ENCODE assay signal across 2 cellular contexts in the genomic region with DNA sequence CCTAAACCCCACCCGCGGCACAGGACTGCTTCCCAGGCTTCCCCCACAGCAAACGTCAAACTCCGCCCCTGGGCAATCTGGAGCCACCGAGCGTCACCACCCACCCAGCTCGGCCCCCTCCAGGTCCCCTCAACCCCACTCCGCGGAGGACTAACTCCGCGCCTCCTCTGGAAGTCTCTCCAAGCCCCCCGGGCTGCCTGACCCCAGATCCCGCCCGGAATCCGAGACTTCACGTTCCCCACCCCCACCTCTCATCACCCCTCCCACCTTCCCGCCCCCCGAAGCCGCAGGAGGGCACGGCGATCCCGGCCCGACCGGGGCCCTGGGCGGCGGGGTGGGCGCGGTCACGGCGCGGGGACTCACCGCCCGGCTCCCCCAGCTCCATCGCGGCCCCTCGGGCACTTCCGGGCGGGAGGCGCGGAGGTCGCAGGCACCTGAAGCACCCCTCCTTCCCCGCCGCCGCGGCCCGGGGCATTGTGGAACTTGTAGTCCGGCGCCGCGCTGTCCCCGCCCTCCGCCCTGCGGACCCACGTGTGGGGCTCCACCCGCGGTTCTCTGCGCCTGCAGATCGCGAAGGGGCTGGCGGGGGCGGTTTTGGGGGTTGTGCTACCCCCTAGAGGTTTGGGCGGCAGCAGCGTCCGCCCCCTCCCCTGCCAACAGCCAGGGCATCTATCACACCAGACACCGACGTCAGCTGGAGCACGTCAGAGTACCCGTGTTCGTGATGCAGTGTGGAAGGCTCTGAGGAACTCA.
TF ChIP-seq lines count a peak whose summit lies in the region.

A gene with protein sequence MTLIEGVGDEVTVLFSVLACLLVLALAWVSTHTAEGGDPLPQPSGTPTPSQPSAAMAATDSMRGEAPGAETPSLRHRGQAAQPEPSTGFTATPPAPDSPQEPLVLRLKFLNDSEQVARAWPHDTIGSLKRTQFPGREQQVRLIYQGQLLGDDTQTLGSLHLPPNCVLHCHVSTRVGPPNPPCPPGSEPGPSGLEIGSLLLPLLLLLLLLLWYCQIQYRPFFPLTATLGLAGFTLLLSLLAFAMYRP (minus strand): TSS at position 423 of the 753 bp plus-strand sequence. CDS start 930 bp downstream, outside the sequence.

TF ChIP-seq in HEK293, 187 proteins besides CTCF, POLR2A, EP300 and RAD21 (continued from another document and continues in another):
- TF ChIP-seq, protein P1, sequence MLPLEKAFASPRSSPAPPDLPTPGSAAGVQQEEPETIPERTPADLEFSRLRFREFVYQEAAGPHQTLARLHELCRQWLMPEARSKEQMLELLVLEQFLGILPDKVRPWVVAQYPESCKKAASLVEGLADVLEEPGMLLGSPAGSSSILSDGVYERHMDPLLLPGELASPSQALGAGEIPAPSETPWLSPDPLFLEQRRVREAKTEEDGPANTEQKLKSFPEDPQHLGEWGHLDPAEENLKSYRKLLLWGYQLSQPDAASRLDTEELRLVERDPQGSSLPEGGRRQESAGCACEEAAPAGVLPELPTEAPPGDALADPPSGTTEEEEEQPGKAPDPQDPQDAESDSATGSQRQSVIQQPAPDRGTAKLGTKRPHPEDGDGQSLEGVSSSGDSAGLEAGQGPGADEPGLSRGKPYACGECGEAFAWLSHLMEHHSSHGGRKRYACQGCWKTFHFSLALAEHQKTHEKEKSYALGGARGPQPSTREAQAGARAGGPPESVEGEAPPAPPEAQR (tag by site-specific recombination; IDR thresholded peaks at IDR 0.05) = no peak
- no peak for TF ChIP-seq HOXA7 (CRISPR knock-in tag; IDR thresholded peaks at IDR 0.05; ENCODE audit: borderline replicate concordance)
- no peak for TF ChIP-seq ZNF23 (tag by site-specific recombination; IDR thresholded peaks at IDR 0.05; ENCODE audit: borderline replicate concordance)
- no peak for TF ChIP-seq TCF7L2 (IDR thresholded peaks at IDR 0.05; ENCODE audit: borderline replicate concordance, low read depth, low read length)
- TF ChIP-seq ZNF248 (tag by site-specific recombination; IDR thresholded peaks at IDR 0.05) = no peak
- TF ChIP-seq, protein P2, sequence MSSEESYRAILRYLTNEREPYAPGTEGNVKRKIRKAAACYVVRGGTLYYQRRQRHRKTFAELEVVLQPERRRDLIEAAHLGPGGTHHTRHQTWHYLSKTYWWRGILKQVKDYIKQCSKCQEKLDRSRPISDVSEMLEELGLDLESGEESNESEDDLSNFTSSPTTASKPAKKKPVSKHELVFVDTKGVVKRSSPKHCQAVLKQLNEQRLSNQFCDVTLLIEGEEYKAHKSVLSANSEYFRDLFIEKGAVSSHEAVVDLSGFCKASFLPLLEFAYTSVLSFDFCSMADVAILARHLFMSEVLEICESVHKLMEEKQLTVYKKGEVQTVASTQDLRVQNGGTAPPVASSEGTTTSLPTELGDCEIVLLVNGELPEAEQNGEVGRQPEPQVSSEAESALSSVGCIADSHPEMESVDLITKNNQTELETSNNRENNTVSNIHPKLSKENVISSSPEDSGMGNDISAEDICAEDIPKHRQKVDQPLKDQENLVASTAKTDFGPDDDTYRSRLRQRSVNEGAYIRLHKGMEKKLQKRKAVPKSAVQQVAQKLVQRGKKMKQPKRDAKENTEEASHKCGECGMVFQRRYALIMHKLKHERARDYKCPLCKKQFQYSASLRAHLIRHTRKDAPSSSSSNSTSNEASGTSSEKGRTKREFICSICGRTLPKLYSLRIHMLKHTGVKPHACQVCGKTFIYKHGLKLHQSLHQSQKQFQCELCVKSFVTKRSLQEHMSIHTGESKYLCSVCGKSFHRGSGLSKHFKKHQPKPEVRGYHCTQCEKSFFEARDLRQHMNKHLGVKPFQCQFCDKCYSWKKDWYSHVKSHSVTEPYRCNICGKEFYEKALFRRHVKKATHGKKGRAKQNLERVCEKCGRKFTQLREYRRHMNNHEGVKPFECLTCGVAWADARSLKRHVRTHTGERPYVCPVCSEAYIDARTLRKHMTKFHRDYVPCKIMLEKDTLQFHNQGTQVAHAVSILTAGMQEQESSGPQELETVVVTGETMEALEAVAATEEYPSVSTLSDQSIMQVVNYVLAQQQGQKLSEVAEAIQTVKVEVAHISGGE (tag by site-specific recombination; conservative IDR thresholded peaks at IDR 0.05; ENCODE audit: low read depth) = peak; percentile 72
- TF ChIP-seq, protein P3, sequence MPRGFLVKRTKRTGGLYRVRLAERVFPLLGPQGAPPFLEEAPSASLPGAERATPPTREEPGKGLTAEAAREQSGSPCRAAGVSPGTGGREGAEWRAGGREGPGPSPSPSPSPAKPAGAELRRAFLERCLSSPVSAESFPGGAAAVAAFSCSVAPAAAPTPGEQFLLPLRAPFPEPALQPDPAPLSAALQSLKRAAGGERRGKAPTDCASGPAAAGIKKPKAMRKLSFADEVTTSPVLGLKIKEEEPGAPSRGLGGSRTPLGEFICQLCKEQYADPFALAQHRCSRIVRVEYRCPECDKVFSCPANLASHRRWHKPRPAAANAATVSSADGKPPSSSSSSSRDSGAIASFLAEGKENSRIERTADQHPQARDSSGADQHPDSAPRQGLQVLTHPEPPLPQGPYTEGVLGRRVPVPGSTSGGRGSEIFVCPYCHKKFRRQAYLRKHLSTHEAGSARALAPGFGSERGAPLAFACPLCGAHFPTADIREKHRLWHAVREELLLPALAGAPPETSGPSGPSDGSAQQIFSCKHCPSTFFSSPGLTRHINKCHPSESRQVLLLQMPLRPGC (tag by site-specific recombination; IDR thresholded peaks at IDR 0.05) = no peak
- peak; percentile 80 for TF ChIP-seq EGR2 (tag by site-specific recombination; IDR thresholded peaks at IDR 0.05; ENCODE audit: low read depth)
- no peak for TF ChIP-seq ZNF596 (tag by site-specific recombination; IDR thresholded peaks at IDR 0.05)
- TF ChIP-seq ZNF302 (tag by site-specific recombination; IDR thresholded peaks at IDR 0.05; ENCODE audit: low read depth) = no peak
- TF ChIP-seq ZNF626 (tag by site-specific recombination; IDR thresholded peaks at IDR 0.05) = no peak
- no peak for TF ChIP-seq ZNF2 (tag by site-specific recombination; IDR thresholded peaks at IDR 0.05)
- no peak for TF ChIP-seq ZNF157 (tag by site-specific recombination; IDR thresholded peaks at IDR 0.05)
- no peak for TF ChIP-seq ZNF610 (tag by site-specific recombination; IDR thresholded peaks at IDR 0.05; ENCODE audit: borderline replicate concordance)
- TF ChIP-seq KLF10 (tag by site-specific recombination; IDR thresholded peaks at IDR 0.05) = peak; percentile 68; the same call in 1 of the 2 replicates
- no peak for TF ChIP-seq ZNF221 (tag by site-specific recombination; IDR thresholded peaks at IDR 0.05; ENCODE audit: borderline replicate concordance)
- TF ChIP-seq ZNF677 (tag by site-specific recombination; IDR thresholded peaks at IDR 0.05) = no peak
- TF ChIP-seq ZNF747 (tag by site-specific recombination; IDR thresholded peaks at IDR 0.05) = no peak

TF ChIP-seq in K562, 482 proteins besides CTCF, POLR2A, EP300 and RAD21 (continued from another document and continues in another):
- TF ChIP-seq ESRRA (IDR thresholded peaks at IDR 0.05; ENCODE audit: borderline replicate concordance, low read depth) (peak; percentile 76; the same call in 1 of the 2 replicates), ZNF12 (CRISPR knock-in tag; IDR thresholded peaks at IDR 0.05) (no peak), SP1 (CRISPR knock-in tag; IDR thresholded peaks at IDR 0.05) (peak; percentile 59), TCF7L2 (IDR thresholded peaks at IDR 0.05; ENCODE audit: low read depth, low read length) (no peak), ZNF24 (IDR thresholded peaks at IDR 0.05) (no peak), C11orf30 (IDR thresholded peaks at IDR 0.05; ENCODE audit: low read depth) (no peak)
- TF ChIP-seq, protein P4, sequence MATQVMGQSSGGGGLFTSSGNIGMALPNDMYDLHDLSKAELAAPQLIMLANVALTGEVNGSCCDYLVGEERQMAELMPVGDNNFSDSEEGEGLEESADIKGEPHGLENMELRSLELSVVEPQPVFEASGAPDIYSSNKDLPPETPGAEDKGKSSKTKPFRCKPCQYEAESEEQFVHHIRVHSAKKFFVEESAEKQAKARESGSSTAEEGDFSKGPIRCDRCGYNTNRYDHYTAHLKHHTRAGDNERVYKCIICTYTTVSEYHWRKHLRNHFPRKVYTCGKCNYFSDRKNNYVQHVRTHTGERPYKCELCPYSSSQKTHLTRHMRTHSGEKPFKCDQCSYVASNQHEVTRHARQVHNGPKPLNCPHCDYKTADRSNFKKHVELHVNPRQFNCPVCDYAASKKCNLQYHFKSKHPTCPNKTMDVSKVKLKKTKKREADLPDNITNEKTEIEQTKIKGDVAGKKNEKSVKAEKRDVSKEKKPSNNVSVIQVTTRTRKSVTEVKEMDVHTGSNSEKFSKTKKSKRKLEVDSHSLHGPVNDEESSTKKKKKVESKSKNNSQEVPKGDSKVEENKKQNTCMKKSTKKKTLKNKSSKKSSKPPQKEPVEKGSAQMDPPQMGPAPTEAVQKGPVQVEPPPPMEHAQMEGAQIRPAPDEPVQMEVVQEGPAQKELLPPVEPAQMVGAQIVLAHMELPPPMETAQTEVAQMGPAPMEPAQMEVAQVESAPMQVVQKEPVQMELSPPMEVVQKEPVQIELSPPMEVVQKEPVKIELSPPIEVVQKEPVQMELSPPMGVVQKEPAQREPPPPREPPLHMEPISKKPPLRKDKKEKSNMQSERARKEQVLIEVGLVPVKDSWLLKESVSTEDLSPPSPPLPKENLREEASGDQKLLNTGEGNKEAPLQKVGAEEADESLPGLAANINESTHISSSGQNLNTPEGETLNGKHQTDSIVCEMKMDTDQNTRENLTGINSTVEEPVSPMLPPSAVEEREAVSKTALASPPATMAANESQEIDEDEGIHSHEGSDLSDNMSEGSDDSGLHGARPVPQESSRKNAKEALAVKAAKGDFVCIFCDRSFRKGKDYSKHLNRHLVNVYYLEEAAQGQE (CRISPR knock-in tag; IDR thresholded peaks at IDR 0.05; ENCODE audit: low read depth) = no peak; the same call in 1 of the 2 replicates
- TF ChIP-seq, protein P5, sequence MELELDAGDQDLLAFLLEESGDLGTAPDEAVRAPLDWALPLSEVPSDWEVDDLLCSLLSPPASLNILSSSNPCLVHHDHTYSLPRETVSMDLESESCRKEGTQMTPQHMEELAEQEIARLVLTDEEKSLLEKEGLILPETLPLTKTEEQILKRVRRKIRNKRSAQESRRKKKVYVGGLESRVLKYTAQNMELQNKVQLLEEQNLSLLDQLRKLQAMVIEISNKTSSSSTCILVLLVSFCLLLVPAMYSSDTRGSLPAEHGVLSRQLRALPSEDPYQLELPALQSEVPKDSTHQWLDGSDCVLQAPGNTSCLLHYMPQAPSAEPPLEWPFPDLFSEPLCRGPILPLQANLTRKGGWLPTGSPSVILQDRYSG (tag; conservative IDR thresholded peaks at IDR 0.05; ENCODE audit: low read depth) = no peak
- TF ChIP-seq, protein P6, sequence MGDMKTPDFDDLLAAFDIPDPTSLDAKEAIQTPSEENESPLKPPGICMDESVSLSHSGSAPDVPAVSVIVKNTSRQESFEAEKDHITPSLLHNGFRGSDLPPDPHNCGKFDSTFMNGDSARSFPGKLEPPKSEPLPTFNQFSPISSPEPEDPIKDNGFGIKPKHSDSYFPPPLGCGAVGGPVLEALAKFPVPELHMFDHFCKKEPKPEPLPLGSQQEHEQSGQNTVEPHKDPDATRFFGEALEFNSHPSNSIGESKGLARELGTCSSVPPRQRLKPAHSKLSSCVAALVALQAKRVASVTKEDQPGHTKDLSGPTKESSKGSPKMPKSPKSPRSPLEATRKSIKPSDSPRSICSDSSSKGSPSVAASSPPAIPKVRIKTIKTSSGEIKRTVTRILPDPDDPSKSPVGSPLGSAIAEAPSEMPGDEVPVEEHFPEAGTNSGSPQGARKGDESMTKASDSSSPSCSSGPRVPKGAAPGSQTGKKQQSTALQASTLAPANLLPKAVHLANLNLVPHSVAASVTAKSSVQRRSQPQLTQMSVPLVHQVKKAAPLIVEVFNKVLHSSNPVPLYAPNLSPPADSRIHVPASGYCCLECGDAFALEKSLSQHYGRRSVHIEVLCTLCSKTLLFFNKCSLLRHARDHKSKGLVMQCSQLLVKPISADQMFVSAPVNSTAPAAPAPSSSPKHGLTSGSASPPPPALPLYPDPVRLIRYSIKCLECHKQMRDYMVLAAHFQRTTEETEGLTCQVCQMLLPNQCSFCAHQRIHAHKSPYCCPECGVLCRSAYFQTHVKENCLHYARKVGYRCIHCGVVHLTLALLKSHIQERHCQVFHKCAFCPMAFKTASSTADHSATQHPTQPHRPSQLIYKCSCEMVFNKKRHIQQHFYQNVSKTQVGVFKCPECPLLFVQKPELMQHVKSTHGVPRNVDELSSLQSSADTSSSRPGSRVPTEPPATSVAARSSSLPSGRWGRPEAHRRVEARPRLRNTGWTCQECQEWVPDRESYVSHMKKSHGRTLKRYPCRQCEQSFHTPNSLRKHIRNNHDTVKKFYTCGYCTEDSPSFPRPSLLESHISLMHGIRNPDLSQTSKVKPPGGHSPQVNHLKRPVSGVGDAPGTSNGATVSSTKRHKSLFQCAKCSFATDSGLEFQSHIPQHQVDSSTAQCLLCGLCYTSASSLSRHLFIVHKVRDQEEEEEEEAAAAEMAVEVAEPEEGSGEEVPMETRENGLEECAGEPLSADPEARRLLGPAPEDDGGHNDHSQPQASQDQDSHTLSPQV (IDR thresholded peaks at IDR 0.05) = no peak
- TF ChIP-seq, protein P7, sequence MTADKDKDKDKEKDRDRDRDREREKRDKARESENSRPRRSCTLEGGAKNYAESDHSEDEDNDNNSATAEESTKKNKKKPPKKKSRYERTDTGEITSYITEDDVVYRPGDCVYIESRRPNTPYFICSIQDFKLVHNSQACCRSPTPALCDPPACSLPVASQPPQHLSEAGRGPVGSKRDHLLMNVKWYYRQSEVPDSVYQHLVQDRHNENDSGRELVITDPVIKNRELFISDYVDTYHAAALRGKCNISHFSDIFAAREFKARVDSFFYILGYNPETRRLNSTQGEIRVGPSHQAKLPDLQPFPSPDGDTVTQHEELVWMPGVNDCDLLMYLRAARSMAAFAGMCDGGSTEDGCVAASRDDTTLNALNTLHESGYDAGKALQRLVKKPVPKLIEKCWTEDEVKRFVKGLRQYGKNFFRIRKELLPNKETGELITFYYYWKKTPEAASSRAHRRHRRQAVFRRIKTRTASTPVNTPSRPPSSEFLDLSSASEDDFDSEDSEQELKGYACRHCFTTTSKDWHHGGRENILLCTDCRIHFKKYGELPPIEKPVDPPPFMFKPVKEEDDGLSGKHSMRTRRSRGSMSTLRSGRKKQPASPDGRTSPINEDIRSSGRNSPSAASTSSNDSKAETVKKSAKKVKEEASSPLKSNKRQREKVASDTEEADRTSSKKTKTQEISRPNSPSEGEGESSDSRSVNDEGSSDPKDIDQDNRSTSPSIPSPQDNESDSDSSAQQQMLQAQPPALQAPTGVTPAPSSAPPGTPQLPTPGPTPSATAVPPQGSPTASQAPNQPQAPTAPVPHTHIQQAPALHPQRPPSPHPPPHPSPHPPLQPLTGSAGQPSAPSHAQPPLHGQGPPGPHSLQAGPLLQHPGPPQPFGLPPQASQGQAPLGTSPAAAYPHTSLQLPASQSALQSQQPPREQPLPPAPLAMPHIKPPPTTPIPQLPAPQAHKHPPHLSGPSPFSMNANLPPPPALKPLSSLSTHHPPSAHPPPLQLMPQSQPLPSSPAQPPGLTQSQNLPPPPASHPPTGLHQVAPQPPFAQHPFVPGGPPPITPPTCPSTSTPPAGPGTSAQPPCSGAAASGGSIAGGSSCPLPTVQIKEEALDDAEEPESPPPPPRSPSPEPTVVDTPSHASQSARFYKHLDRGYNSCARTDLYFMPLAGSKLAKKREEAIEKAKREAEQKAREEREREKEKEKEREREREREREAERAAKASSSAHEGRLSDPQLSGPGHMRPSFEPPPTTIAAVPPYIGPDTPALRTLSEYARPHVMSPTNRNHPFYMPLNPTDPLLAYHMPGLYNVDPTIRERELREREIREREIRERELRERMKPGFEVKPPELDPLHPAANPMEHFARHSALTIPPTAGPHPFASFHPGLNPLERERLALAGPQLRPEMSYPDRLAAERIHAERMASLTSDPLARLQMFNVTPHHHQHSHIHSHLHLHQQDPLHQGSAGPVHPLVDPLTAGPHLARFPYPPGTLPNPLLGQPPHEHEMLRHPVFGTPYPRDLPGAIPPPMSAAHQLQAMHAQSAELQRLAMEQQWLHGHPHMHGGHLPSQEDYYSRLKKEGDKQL (CRISPR knock-in tag; IDR thresholded peaks at IDR 0.05; ENCODE audit: borderline replicate concordance) = no peak; the same call in 1 of the 2 replicates
